ENCODE assay signal across 1 cellular context in genomic region chr6:155181498-155181897, GRCh38.
TF ChIP-seq lines count a peak whose summit lies in the region.

No MANE protein-coding gene starts in this region.

TF ChIP-seq in GM12878, 131 proteins besides CTCF, POLR2A, EP300 and RAD21 (continued from another document):
- TF ChIP-seq ELK1 (IDR thresholded peaks at IDR 0.05; ENCODE audit: low read depth, low read length), result no peak
- TF ChIP-seq SMC3 (IDR thresholded peaks at IDR 0.05; ENCODE audit: borderline replicate concordance, low read length), result no peak
- TF ChIP-seq ZNF207 (IDR thresholded peaks at IDR 0.05; ENCODE audit: borderline replicate concordance), result no peak
- no peak for TF ChIP-seq ZNF384 (IDR thresholded peaks at IDR 0.05; ENCODE audit: borderline replicate concordance, low read depth, low read length)
- 0 out of 2 replicates have a peak, but pooled peaks have one; percentile 7 for TF ChIP-seq CBX5 (IDR thresholded peaks at IDR 0.05; ENCODE audit: low read depth)
- peak; percentile 38 for TF ChIP-seq SP1 (IDR thresholded peaks at IDR 0.05; ENCODE audit: low read depth, low read length)
- TF ChIP-seq NFIC (IDR thresholded peaks at IDR 0.05; ENCODE audit: low read depth, low read length), result peak; percentile 74
- TF ChIP-seq KDM1A (IDR thresholded peaks at IDR 0.05; ENCODE audit: borderline replicate concordance), result no peak
- no peak for TF ChIP-seq BACH1 (IDR thresholded peaks at IDR 0.05; ENCODE audit: borderline replicate concordance)
- peak; percentile 87 for TF ChIP-seq PKNOX1 (IDR thresholded peaks at IDR 0.05)
- peak; percentile 78; the same call in 1 of the 2 replicates for TF ChIP-seq TBL1XR1 (IDR thresholded peaks at IDR 0.05; ENCODE audit: low read depth, low read length)
- no peak for TF ChIP-seq TCF12 (IDR thresholded peaks at IDR 0.05; ENCODE audit: low read depth, low read length)
- TF ChIP-seq HCFC1 (IDR thresholded peaks at IDR 0.05; ENCODE audit: low read length), result no peak
- TF ChIP-seq IKZF2 (IDR thresholded peaks at IDR 0.05), result peak in 1 of 2 experiments; percentile 19; a peak in 1 of 4 replicates
- peak; percentile 81; the same call in 1 of the 2 replicates for TF ChIP-seq FOXM1 (IDR thresholded peaks at IDR 0.05; ENCODE audit: low read depth, low read length)
- no peak for TF ChIP-seq BCL11A (IDR thresholded peaks at IDR 0.05; ENCODE audit: low read depth, low read length)
- 0 out of 2 replicates have a peak, but pooled peaks have one; percentile 34 for TF ChIP-seq JUNB (IDR thresholded peaks at IDR 0.05)
- peak; percentile 68 for TF ChIP-seq MTA2 (IDR thresholded peaks at IDR 0.05; ENCODE audit: low read depth)
- TF ChIP-seq RB1 (IDR thresholded peaks at IDR 0.05; ENCODE audit: borderline replicate concordance), result no peak
- TF ChIP-seq RUNX3 (IDR thresholded peaks at IDR 0.05; ENCODE audit: low read length), result peak; percentile 75
- TF ChIP-seq CREM (IDR thresholded peaks at IDR 0.05; ENCODE audit: low read depth), result 0 out of 2 replicates have a peak, but pooled peaks have one; percentile 18
- peak; percentile 87 for TF ChIP-seq RELB (IDR thresholded peaks at IDR 0.05; ENCODE audit: low read depth)
- no peak for TF ChIP-seq SMAD5 (IDR thresholded peaks at IDR 0.05; ENCODE audit: low read depth)
- no peak for TF ChIP-seq CREB1 (IDR thresholded peaks at IDR 0.05; ENCODE audit: low read depth)
- peak; percentile 80 for TF ChIP-seq MEF2B (IDR thresholded peaks at IDR 0.05; ENCODE audit: partially characterized antibody, poor library complexity, severe bottlenecking)
- 0 out of 2 replicates have a peak, but pooled peaks have one; percentile 8 for TF ChIP-seq IKZF1 (conservative IDR thresholded peaks at IDR 0.05)
- TF ChIP-seq MXI1 (IDR thresholded peaks at IDR 0.05; ENCODE audit: low read depth, low read length), result peak; percentile 71; the same call in 1 of the 2 replicates
- no peak for TF ChIP-seq TCF3 (IDR thresholded peaks at IDR 0.05; ENCODE audit: borderline replicate concordance, insufficient read depth, low read depth, low read length)
- TF ChIP-seq NRF1 (conservative IDR thresholded peaks at IDR 0.05; ENCODE audit: low read depth, low read length), result no peak
- TF ChIP-seq ZNF24 (IDR thresholded peaks at IDR 0.05), result no peak
- TF ChIP-seq SMAD1 (IDR thresholded peaks at IDR 0.05; ENCODE audit: low read depth, partially characterized antibody), result peak; percentile 32
- TF ChIP-seq MAX (IDR thresholded peaks at IDR 0.05; ENCODE audit: low read depth, low read length), result no peak
- TF ChIP-seq SIN3A (IDR thresholded peaks at IDR 0.05; ENCODE audit: low read depth, low read length), result no peak
- peak; percentile 95 for TF ChIP-seq RELA (IDR thresholded peaks at IDR 0.05; ENCODE audit: borderline replicate concordance, partially characterized antibody)
- peak; percentile 45; the same call in 1 of the 2 replicates for TF ChIP-seq ZNF687 (IDR thresholded peaks at IDR 0.05)
- TF ChIP-seq, protein P1, sequence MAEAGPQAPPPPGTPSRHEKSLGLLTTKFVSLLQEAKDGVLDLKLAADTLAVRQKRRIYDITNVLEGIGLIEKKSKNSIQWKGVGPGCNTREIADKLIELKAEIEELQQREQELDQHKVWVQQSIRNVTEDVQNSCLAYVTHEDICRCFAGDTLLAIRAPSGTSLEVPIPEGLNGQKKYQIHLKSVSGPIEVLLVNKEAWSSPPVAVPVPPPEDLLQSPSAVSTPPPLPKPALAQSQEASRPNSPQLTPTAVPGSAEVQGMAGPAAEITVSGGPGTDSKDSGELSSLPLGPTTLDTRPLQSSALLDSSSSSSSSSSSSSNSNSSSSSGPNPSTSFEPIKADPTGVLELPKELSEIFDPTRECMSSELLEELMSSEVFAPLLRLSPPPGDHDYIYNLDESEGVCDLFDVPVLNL (IDR thresholded peaks at IDR 0.05; ENCODE audit: low read depth, low read length), result no peak
- TF ChIP-seq MEF2A (IDR thresholded peaks at IDR 0.05; ENCODE audit: insufficient read depth, low read depth, low read length), result peak; percentile 95
- TF ChIP-seq CHD2 (IDR thresholded peaks at IDR 0.05; ENCODE audit: borderline replicate concordance, low read depth, low read length), result peak; percentile 60; the same call in 1 of the 2 replicates
- no peak for TF ChIP-seq POLR2AphosphoS2 (IDR thresholded peaks at IDR 0.05; ENCODE audit: low read depth, low read length)
